24 cellular contexts compared by ENCODE assay signal in genomic region chr21:45264919-45265515, GRCh38. TPM values are rescaled to one million over a fixed set of nuclear protein-coding genes. Genes with fewer than 3 reads are reported as not detected.
DNase-seq lines count a peak whose midpoint lies in the region; TF ChIP-seq lines count a peak whose summit lies in the region.
"Had no signal": no experiment of that assay in that cellular context is flagged by ENCODE, and none has a peak within 500 bp of the region (broad histone marks: within the 10 kb centered on the region; RNA-seq: fewer than 3 reads in every experiment).

No MANE protein-coding gene starts in this region.

- H2BK12ac ChIP-seq in H9 (ENCODE audit: insufficient read length, low read depth, low read length) = no peak overlapping the region

- no CpG with 5 or more reads among the region's 34 CpGs for WGBS in H9 (ENCODE audit: extremely low coverage, insufficient read length, low lambda C conversion rate)
- 85 to 91% (median 90%) methylated on average over 34 of the region's 34 CpGs for WGBS in ovary, 3 donors
- 97% methylated on average over 34 of the region's 34 CpGs for WGBS in smooth muscle cell (ENCODE audit: low lambda C conversion rate)

- H2BK15ac ChIP-seq in H9 (ENCODE audit: low read depth, low read length) = no peak overlapping the region

- TF ChIP-seq POLR2A in ovary (IDR thresholded peaks at IDR 0.05) = no peak

- H2AK5ac ChIP-seq in H9 (ENCODE audit: insufficient read length, low read length) = no peak overlapping the region

- no peak overlapping the region for H3K56ac ChIP-seq in H9 (ENCODE audit: insufficient read length, low read depth, low read length)

- H2BK5ac ChIP-seq in H9 (ENCODE audit: insufficient read length, low read length) = no peak overlapping the region

- H3K79me2 ChIP-seq in H9 (ENCODE audit: insufficient read depth, low read length) (no peaks in the 10 kb centered on the region), smooth muscle cell (ENCODE audit: low read depth) (peaks cover 3% of the 10 kb centered on the region)

- no peak overlapping the region for H2BK20ac ChIP-seq in H9 (ENCODE audit: low read depth, low read length, poor library complexity, severe bottlenecking)

- no peaks in the 10 kb centered on the region for H4K20me1 ChIP-seq in H9 (ENCODE audit: control insufficient read depth, insufficient read depth, insufficient read length)
- peaks cover 50% of the 10 kb centered on the region for H4K20me1 ChIP-seq in smooth muscle cell (ENCODE audit: low read depth)

- H3K4me1 ChIP-seq in H9 (ENCODE audit: insufficient read depth, low read length) (no peaks in the 10 kb centered on the region), ovary (ENCODE audit: insufficient read depth) (peaks cover 3% of the 10 kb centered on the region), smooth muscle cell (ENCODE audit: low read depth) (no peaks in the 10 kb centered on the region)
- H3K4me1 ChIP-seq: A549, foreskin keratinocyte, SJCRH30 had no signal

- H3K36me3 ChIP-seq in ovary (no peaks in the 10 kb centered on the region), smooth muscle cell (ENCODE audit: low read depth) (no peaks in the 10 kb centered on the region)

- H3K9me3 ChIP-seq in H9 (ENCODE audit: control insufficient read depth, low read depth, low read length) (no peaks in the 10 kb centered on the region), ovary (no peaks in the 10 kb centered on the region), smooth muscle cell (replicated peaks; ENCODE audit: low read depth) (no peaks in the 10 kb centered on the region)
- H3K9me3 ChIP-seq: A549, SJCRH30 had no signal

- intact Hi-C loops in ovary (cut with DNase I) = loop anchor here in 1 of 4 donors (10.0 kb wide), 1 partner anchor 930 kb away; the partner anchor contains the start of gene CFAP410

- H3T11ph ChIP-seq in H9 (ENCODE audit: low read length) = no peak overlapping the region

- H3K4me1 Mint-ChIP-seq in activated T-cell treated with anti-CD3 and anti-CD28 coated beads, Interleukin-2, amount 50 U/mL, for 24 hours (ENCODE audit: low read depth) = peaks cover 20% of the 10 kb centered on the region
- H3K4me1 Mint-ChIP-seq in H9 = no peaks in the 10 kb centered on the region
- H3K4me1 Mint-ChIP-seq: B cell had no signal

- H3K4me3 ChIP-seq in ovary (no peak overlapping the region), smooth muscle cell (no peak overlapping the region)
- H3K4me3 ChIP-seq: A549, cardiac muscle cell, SJCRH30 had no signal

- H3K36me3 Mint-ChIP-seq in activated T-cell treated with anti-CD3 and anti-CD28 coated beads, Interleukin-2, amount 50 U/mL, for 24 hours (ENCODE audit: low read depth) = peaks cover 57% of the 10 kb centered on the region
- H3K36me3 Mint-ChIP-seq in H9 (ENCODE audit: insufficient read depth in 1 of 3, low read depth in 3 of 3) = peaks cover 36 to 60% (median 54%) of the 10 kb centered on the region in 3 experiments

- no peak overlapping the region for H3K27ac ChIP-seq in H9 (ENCODE audit: insufficient read length, low read depth, low read length)
- H3K27ac ChIP-seq in ovary = no peak overlapping the region
- H3K27ac ChIP-seq in smooth muscle cell (ENCODE audit: low read depth) = no peak overlapping the region
- H3K27ac ChIP-seq: A549, cardiac muscle cell, foreskin keratinocyte, SJCRH30 had no signal

- H4K91ac ChIP-seq in H9 (ENCODE audit: insufficient read length, low read depth, low read length) = no peak overlapping the region

- H3K27me3 Mint-ChIP-seq in activated T-cell treated with anti-CD3 and anti-CD28 coated beads, Interleukin-2, amount 50 U/mL, for 24 hours = no peaks in the 10 kb centered on the region
- no peaks in the 10 kb centered on the region for H3K27me3 Mint-ChIP-seq in H9 (ENCODE audit: low read depth)
- H3K27me3 Mint-ChIP-seq: B cell had no signal

- H3K9me3 Mint-ChIP-seq in activated T-cell treated with anti-CD3 and anti-CD28 coated beads, Interleukin-2, amount 50 U/mL, for 24 hours = no peaks in the 10 kb centered on the region
- H3K9me3 Mint-ChIP-seq in H9 = peaks cover 2 to 4% of the 10 kb centered on the region in 2 experiments; a peak in 2 of 5 replicates
- H3K9me3 Mint-ChIP-seq: activated naive CD4-positive, alpha-beta T cell treated with anti-CD3 and anti-CD28 coated beads for 36 hours had no signal

- H3K9ac ChIP-seq in H9 (ENCODE audit: extremely low read depth, insufficient read length, low read length) (no peak overlapping the region), smooth muscle cell (ENCODE audit: low read depth) (no peak overlapping the region)

- H3K27ac Mint-ChIP-seq in activated T-cell treated with anti-CD3 and anti-CD28 coated beads, Interleukin-2, amount 50 U/mL, for 24 hours = no peak overlapping the region
- no peak overlapping the region for H3K27ac Mint-ChIP-seq in H9
- H3K27ac Mint-ChIP-seq: activated naive CD4-positive, alpha-beta T cell treated with anti-CD3 and anti-CD28 coated beads for 36 hours; B cell had no signal

- no peak for TF ChIP-seq EP300 in ovary (IDR thresholded peaks at IDR 0.05)

- no peaks in the 10 kb centered on the region for H3K79me1 ChIP-seq in H9 (ENCODE audit: insufficient read depth, low read depth, low read length, poor library complexity, severe bottlenecking)

- DNase-seq in activated T-cell treated with anti-CD3 and anti-CD28 coated beads, Interleukin-2, amount 50 U/mL, for 24 hours = peak; percentile 25
- DNase-seq in activated T-cell treated with anti-CD3 and anti-CD28 coated beads for 4 hours = no peak
- DNase-seq in H9 = peak; percentile 19
- DNase-seq in ecto neural progenitor cell (ENCODE audit: low spot score) = peak; percentile 38
- DNase-seq in ovary = peak in 3 of 5 donors; percentile 21 to 35 (median 21)
- no peak for DNase-seq in smooth muscle cell (lab: John Stamatoyannopoulos, UW; ENCODE audit: unreplicated experiment)
- no peak for DNase-seq in DMS153 (lab: John Stamatoyannopoulos, UW)
- no peak for DNase-seq in NCI-H748 treated with DMSO at 0.1 percent for 48 hours (lab: John Stamatoyannopoulos, UW)
- DNase-seq: activated CD4-positive, alpha-beta T cell treated with anti-CD3 and anti-CD28 coated beads, Interleukin-2, amount 50 U/mL, for 1 hour; activated naive CD4-positive, alpha-beta T cell treated with anti-CD3 and anti-CD28 coated beads for 36 hours; DND-41; effector CD4-positive, alpha-beta T cell; foreskin keratinocyte; Kasumi-1; mammary epithelial cell; NCI-H1048; NCI-H2029; NCI-H345; OCI-M1; retina; SJCRH30 had no signal

- H3K4me2 ChIP-seq in H9 (ENCODE audit: insufficient read depth, insufficient read length, low read length) = no peak overlapping the region
- no peak overlapping the region for H3K4me2 ChIP-seq in smooth muscle cell
- H3K4me2 ChIP-seq: A549 had no signal

- H3K4me3 Mint-ChIP-seq in activated T-cell treated with anti-CD3 and anti-CD28 coated beads, Interleukin-2, amount 50 U/mL, for 24 hours = no peak overlapping the region
- no peak overlapping the region for H3K4me3 Mint-ChIP-seq in H9
- H3K4me3 Mint-ChIP-seq: activated naive CD4-positive, alpha-beta T cell treated with anti-CD3 and anti-CD28 coated beads for 36 hours; B cell had no signal

- peaks cover 4% of the 10 kb centered on the region for H3F3A ChIP-seq in smooth muscle cell (ENCODE audit: low read depth)

- H4K8ac ChIP-seq in H9 (replicated peaks; ENCODE audit: insufficient read length, low read depth, low read length) = no peak overlapping the region

- TF ChIP-seq CTCF in H9 (conservative IDR thresholded peaks at IDR 0.05) = no peak
- TF ChIP-seq CTCF in ovary (IDR thresholded peaks at IDR 0.05) = no peak
- TF ChIP-seq CTCF in smooth muscle cell (IDR thresholded peaks at IDR 0.05; ENCODE audit: borderline replicate concordance, insufficient read depth, poor library complexity, severe bottlenecking) = no peak

- H2BK120ac ChIP-seq in H9 (ENCODE audit: low read depth, low read length, poor library complexity, severe bottlenecking) = no peak overlapping the region

- H3K23ac ChIP-seq in H9 (ENCODE audit: insufficient read length, low read depth, low read length) = no peak overlapping the region

- H2AFZ ChIP-seq in H9 (ENCODE audit: low read length) (no peak overlapping the region), smooth muscle cell (ENCODE audit: low read depth) (no peak overlapping the region)

- no peak overlapping the region for H4K5ac ChIP-seq in H9 (ENCODE audit: insufficient read length, low read depth, low read length)

- no peak overlapping the region for H3K18ac ChIP-seq in H9 (ENCODE audit: insufficient read length, low read depth, low read length)

- no peak overlapping the region for H3K4ac ChIP-seq in H9 (ENCODE audit: low read depth, low read length)

- H3K14ac ChIP-seq in H9 (ENCODE audit: insufficient read depth, low read length) = no peak overlapping the region

- no peaks in the 10 kb centered on the region for H3K27me3 ChIP-seq in H9 (ENCODE audit: insufficient read depth, low read length)
- H3K27me3 ChIP-seq in ovary = no peaks in the 10 kb centered on the region
- H3K27me3 ChIP-seq in smooth muscle cell (ENCODE audit: low read depth) = no peaks in the 10 kb centered on the region
- H3K27me3 ChIP-seq: cardiac muscle cell, SJCRH30 had no signal

- no peaks in the 10 kb centered on the region for H3K23me2 ChIP-seq in H9 (ENCODE audit: insufficient read length, low read depth, low read length, poor library complexity, severe bottlenecking)

RNA-seq across cellular contexts. Expression of gene POFUT2, which starts 22.7 kb away (rescaled TPM):
- total RNA-seq in H9 (2021) (32.1 and 34.8 TPM in 2 replicates), ovary (10 to 100 TPM; 26.2 to 48.2 (median 40.1) TPM), smooth muscle cell (32.1 and 58.3 TPM in 2 replicates)
- polyA plus RNA-seq in ovary (10 to 100 TPM; 25.7 to 52.9 TPM), smooth muscle cell (69.6 and 70.0 TPM in 2 replicates)

Comparison
In these comparisons a context has a peak if more than half of its experiments do, and no peak if none do; other contexts are left out.
1. DNase-seq: peak in activated T-cell treated with anti-CD3 and anti-CD28 coated beads, Interleukin-2, amount 50 U/mL, for 24 hours (single experiment), H9 (single experiment), ecto neural progenitor cell (single experiment) and ovary (3 of 5); none in activated T-cell treated with anti-CD3 and anti-CD28 coated beads for 4 hours (single experiment), smooth muscle cell (single experiment), DMS153 (single experiment) and NCI-H748 treated with DMSO at 0.1 percent for 48 hours (single experiment).